Comparison of ENCODE assay signal across 25 cellular contexts in genomic region chr15:41085029-41085428, GRCh38.
"Had no signal": no experiment of that assay in that cellular context is flagged by ENCODE, and none has a peak within 500 bp of the region (broad histone marks: within the 10 kb centered on the region; RNA-seq: fewer than 3 reads in every experiment).

No MANE protein-coding gene starts in this region.

- H3K9me3 Mint-ChIP-seq: memory B cell; natural killer cell treated with Interleukin-12 subunit alpha and Interleukin-12 subunit beta and Interleukin-15 and Interleukin-18, amount 100 ng/mL, for 72 hours; neural progenitor cell; stimulated activated memory B cell treated with anti-CD40 and anti-IgM and Interleukin-4, amounts not matched to agents 10 μg/mL and 1 μg/mL and 100 μg/mL, for 72 hours; type B pancreatic cell had no signal

- H3K4me2 ChIP-seq: hepatocyte, neural progenitor cell had no signal

- H3K9ac ChIP-seq: neural progenitor cell, parathyroid adenoma had no signal

- H3K27ac Mint-ChIP-seq: natural killer cell treated with Interleukin-12 subunit alpha and Interleukin-12 subunit beta and Interleukin-15 and Interleukin-18, amount 100 ng/mL, for 72 hours; neural progenitor cell; progenitor cell of endocrine pancreas; type B pancreatic cell had no signal

- H3K79me2 ChIP-seq: parathyroid adenoma had no signal

- H3K27me3 Mint-ChIP-seq: memory B cell; natural killer cell treated with Interleukin-12 subunit alpha and Interleukin-12 subunit beta and Interleukin-15 and Interleukin-18, amount 100 ng/mL, for 72 hours; progenitor cell of endocrine pancreas; stimulated activated memory B cell treated with anti-CD40 and anti-IgM and Interleukin-4, amounts not matched to agents 10 μg/mL and 1 μg/mL and 100 μg/mL, for 72 hours; type B pancreatic cell had no signal

- H3K27ac ChIP-seq: dorsolateral prefrontal cortex, epithelial cell of prostate, gastroesophageal sphincter, heart left ventricle, hepatocyte, neural progenitor cell, parathyroid adenoma, testis, tibial artery had no signal

- H3K4me3 Mint-ChIP-seq: memory B cell; natural killer cell treated with Interleukin-12 subunit alpha and Interleukin-12 subunit beta and Interleukin-15 and Interleukin-18, amount 100 ng/mL, for 72 hours; neural progenitor cell; stimulated activated memory B cell treated with anti-CD40 and anti-IgM and Interleukin-4, amounts not matched to agents 10 μg/mL and 1 μg/mL and 100 μg/mL, for 72 hours; type B pancreatic cell had no signal

- H3K4me1 Mint-ChIP-seq: neural progenitor cell had no signal

- H3K4me3 ChIP-seq: dorsolateral prefrontal cortex, gastroesophageal sphincter, heart left ventricle, hepatocyte, lung, neural progenitor cell, testis, tibial artery had no signal

- H3K4me1 ChIP-seq: gastroesophageal sphincter, neural progenitor cell, parathyroid adenoma, testis, tibial artery had no signal

- H2AFZ ChIP-seq: hepatocyte, neural progenitor cell, parathyroid adenoma had no signal

- ATAC-seq: esophagus mucosa; gastroesophageal sphincter; heart left ventricle; left lobe of liver; natural killer cell treated with Interleukin-12 subunit alpha and Interleukin-12 subunit beta and Interleukin-15 and Interleukin-18, amount 100 ng/mL, for 72 hours; sciatic nerve; stimulated activated memory B cell treated with anti-CD40 and anti-IgM and Interleukin-4, amounts not matched to agents 10 μg/mL and 1 μg/mL and 100 μg/mL, for 72 hours; stimulated activated naive CD8-positive, alpha-beta T cell treated with anti-CD3 and anti-CD28 coated beads, Interleukin-15, Interleukin-2, amounts not matched to agents 100 U/mL and 50 U/mL, for 24 hours had no signal

- H3K27me3 ChIP-seq: dorsolateral prefrontal cortex, gastroesophageal sphincter, heart left ventricle, hepatocyte, neural progenitor cell, testis, tibial artery had no signal

- DNase-seq: dorsolateral prefrontal cortex; effector CD4-positive, alpha-beta T cell; foreskin fibroblast; heart left ventricle; kidney; stimulated activated CD4-positive, alpha-beta T cell treated with anti-CD3 and anti-CD28 coated beads, Interleukin-2, amount 100 ng/mL, for 24 hours; stimulated activated CD4-positive, alpha-beta T cell treated with anti-CD3 and anti-CD28 coated beads, Interleukin-4, amount 100 ng/mL, for 24 hours; stimulated activated naive CD8-positive, alpha-beta T cell treated with anti-CD3 and anti-CD28 coated beads, Interleukin-15, Interleukin-2, amounts not matched to agents 100 U/mL and 50 U/mL, for 24 hours; substantia nigra; testis; tibial artery had no signal
